25 cellular contexts compared by ENCODE assay signal in the genomic region with DNA sequence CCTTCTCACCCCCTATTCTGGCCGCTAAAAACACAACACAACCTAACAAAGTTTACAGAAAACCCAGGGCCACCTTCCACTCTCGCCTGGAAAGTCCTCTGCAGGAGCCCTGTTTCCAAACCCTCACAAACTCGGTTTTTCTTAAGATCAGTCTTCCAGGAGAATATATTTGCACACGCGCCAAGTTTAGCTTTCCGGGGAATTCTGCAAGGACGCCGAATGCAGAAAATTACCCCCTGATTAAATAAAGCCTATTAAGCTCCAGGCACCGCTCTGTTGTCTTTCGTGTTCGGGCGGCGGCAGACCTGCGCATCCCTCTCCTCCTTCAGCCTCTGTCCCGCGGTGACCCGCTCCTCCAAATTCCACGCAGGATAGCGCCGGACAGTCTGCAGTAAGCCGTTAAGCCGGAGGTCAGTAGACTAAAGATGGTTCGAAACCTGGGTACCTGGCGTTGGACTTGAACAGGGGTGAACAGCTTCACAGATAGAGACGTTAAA. TPM values are rescaled to one million over a fixed set of nuclear protein-coding genes. Genes with fewer than 3 reads are reported as not detected.
A peak's percentile ranks its signal among the peaks of the same experiment; 100 is the strongest.
DNase-seq lines count a peak whose midpoint lies in the region; ATAC-seq and TF ChIP-seq lines count a peak whose summit lies in the region.
"Had no signal": no experiment of that assay in that cellular context is flagged by ENCODE, and none has a peak within 500 bp of the region (broad histone marks: within the 10 kb centered on the region; RNA-seq: fewer than 3 reads in every experiment).

No MANE protein-coding gene starts in this region.

- H3K9me3 ChIP-seq in T-helper 17 cell (ENCODE audit: control insufficient read depth, low read length, poor library complexity, severe bottlenecking) (no peaks in the 10 kb centered on the region), hepatocyte (ENCODE audit: low read depth) (no peaks in the 10 kb centered on the region), gastroesophageal sphincter (no peaks in the 10 kb centered on the region)
- H3K9me3 ChIP-seq: adrenal gland, heart left ventricle, ovary, transverse colon had no signal

- H3K27me3 ChIP-seq in hepatocyte: peaks cover 89% of the 10 kb centered on the region
- peaks cover 100% of the 10 kb centered on the region for H3K27me3 ChIP-seq in gastroesophageal sphincter

- peak overlapping the region; percentile 62 for H3K27ac Mint-ChIP-seq in T-helper 17 cell
- H3K27ac Mint-ChIP-seq in progenitor cell of endocrine pancreas: peak overlapping the region; percentile 13
- H3K27ac Mint-ChIP-seq: activated CD8-positive, alpha-beta T cell treated with anti-CD3 and anti-CD28 coated beads for 36 hours; immature natural killer cell; T-helper 2 cell treated with Interferon-gamma antibody and Interleukin-4, amounts not matched to agents 5 μg/mL and 100 μg/mL, for 36 hours had no signal

- no peak overlapping the region for H2AFZ ChIP-seq in hepatocyte

- peak overlapping the region; percentile 87 for H3K4me2 ChIP-seq in hepatocyte

- TF ChIP-seq POLR2A in gastroesophageal sphincter (IDR thresholded peaks at IDR 0.05): no peak

- H3K79me2 ChIP-seq in hepatocyte: peaks cover 38% of the 10 kb centered on the region

- H3K4me1 ChIP-seq in hepatocyte (ENCODE audit: insufficient read depth): peaks cover 15% of the 10 kb centered on the region
- H3K4me1 ChIP-seq in gastroesophageal sphincter: peaks cover 0 to 73% (median 32%) of the 10 kb centered on the region in 3 donors

- H3K36me3 ChIP-seq in hepatocyte (replicated peaks; ENCODE audit: insufficient read depth, low read depth) (no peaks in the 10 kb centered on the region), gastroesophageal sphincter (peaks cover 0 to 10% of the 10 kb centered on the region in 2 donors)
- H3K36me3 ChIP-seq: ovary, transverse colon had no signal

- 14% methylated on average over 25 of the region's 25 CpGs for WGBS in hepatocyte (ENCODE audit: low lambda C conversion rate, missing lambda C conversion rate)
- 38 to 43% methylated on average over 6 to 7 of the region's 25 CpGs for WGBS in gastroesophageal sphincter (ENCODE audit: low coverage in 1 of 2), 2 donors

- peaks cover 11% of the 10 kb centered on the region for H4K20me1 ChIP-seq in hepatocyte (ENCODE audit: insufficient read depth, poor library complexity, severe bottlenecking)

- H3K27me3 Mint-ChIP-seq in T-helper 17 cell: peaks cover 63% of the 10 kb centered on the region
- H3K27me3 Mint-ChIP-seq in progenitor cell of endocrine pancreas: peaks cover 65% of the 10 kb centered on the region

- H3K4me3 ChIP-seq in hepatocyte: no peak overlapping the region
- no peak overlapping the region for H3K4me3 ChIP-seq in gastroesophageal sphincter
- H3K4me3 ChIP-seq: adrenal gland, ovary, transverse colon had no signal

- no peaks in the 10 kb centered on the region for H3K9me2 ChIP-seq in hepatocyte (replicated peaks; ENCODE audit: insufficient read depth)

- H3K27ac ChIP-seq in hepatocyte (peak overlapping the region; percentile 89), gastroesophageal sphincter (no peak overlapping the region)
- H3K27ac ChIP-seq: adrenal gland, heart left ventricle, ovary, transverse colon had no signal

- ATAC-seq in T-helper 17 cell: no peak
- ATAC-seq in gastroesophageal sphincter: no peak
- ATAC-seq: activated CD8-positive, alpha-beta T cell treated with anti-CD3 and anti-CD28 coated beads for 36 hours; heart left ventricle; HepG2; right cardiac atrium had no signal

- H3K36me3 Mint-ChIP-seq in T-helper 17 cell (ENCODE audit: low read depth) (peaks cover 4% of the 10 kb centered on the region), progenitor cell of endocrine pancreas (ENCODE audit: insufficient read depth) (no peaks in the 10 kb centered on the region)
- H3K36me3 Mint-ChIP-seq: immature natural killer cell had no signal

- no peak for TF ChIP-seq CTCF in hepatocyte (IDR thresholded peaks at IDR 0.05; ENCODE audit: poor library complexity)
- no peak for TF ChIP-seq CTCF in progenitor cell of endocrine pancreas (IDR thresholded peaks at IDR 0.05; ENCODE audit: unreplicated experiment)
- no peak for TF ChIP-seq CTCF in gastroesophageal sphincter (IDR thresholded peaks at IDR 0.05)

- DNase-seq in NCI-H1105 treated with DMSO at 0.1 percent for 48 hours (lab: John Stamatoyannopoulos, UW) (peak; percentile 50), NCI-H1105 (lab: John Stamatoyannopoulos, UW) (no peak), T-helper 17 cell (no peak), hepatocyte (ENCODE audit: low spot score) (no peak), progenitor cell of endocrine pancreas (ENCODE audit: low spot score, unreplicated experiment) (no peak), DMS153 (lab: John Stamatoyannopoulos, UW) (no peak), DMS53 (lab: John Stamatoyannopoulos, UW) (no peak)
- DNase-seq: 8988T; activated CD8-positive, alpha-beta T cell treated with anti-CD3 and anti-CD28 coated beads for 36 hours; activated gamma-delta T cell treated with Interleukin-2 at 50 U/mL for 16 hours; adrenal gland; dermis blood vessel endothelial cell; GOT3; immature natural killer cell; NCI-H1048; NCI-H1930; NCI-H446 treated with DMSO at 0.1 percent for 48 hours; ovary; right cardiac atrium; stimulated activated CD4-positive, alpha-beta T cell treated with anti-CD3 and anti-CD28 coated beads, Interleukin-15, amount 100 ng/mL, for 24 hours; transverse colon had no signal

- H3K4me3 Mint-ChIP-seq in T-helper 17 cell: peak overlapping the region; percentile 5
- no peak overlapping the region for H3K4me3 Mint-ChIP-seq in progenitor cell of endocrine pancreas (ENCODE audit: low read depth)
- H3K4me3 Mint-ChIP-seq: activated CD8-positive, alpha-beta T cell treated with anti-CD3 and anti-CD28 coated beads for 36 hours; T-helper 2 cell treated with Interferon-gamma antibody and Interleukin-4, amounts not matched to agents 5 μg/mL and 100 μg/mL, for 36 hours had no signal

- no peaks in the 10 kb centered on the region for H3K9me3 Mint-ChIP-seq in progenitor cell of endocrine pancreas (ENCODE audit: low read depth)
- H3K9me3 Mint-ChIP-seq: activated CD8-positive, alpha-beta T cell treated with anti-CD3 and anti-CD28 coated beads for 36 hours; T-helper 2 cell treated with Interferon-gamma antibody and Interleukin-4, amounts not matched to agents 5 μg/mL and 100 μg/mL, for 36 hours had no signal

- no peak for TF ChIP-seq EP300 in gastroesophageal sphincter (IDR thresholded peaks at IDR 0.05)

- H3K4me1 Mint-ChIP-seq in T-helper 17 cell (peaks cover 16% of the 10 kb centered on the region), progenitor cell of endocrine pancreas (ENCODE audit: low read depth) (peaks cover 8% of the 10 kb centered on the region)

RNA-seq across cellular contexts. Expression of a gene that starts 5.0 kb away (rescaled TPM):
- total RNA-seq in T-helper 17 cell (not detected), hepatocyte (25.4 and 25.7 TPM in 2 replicates), progenitor cell of endocrine pancreas (2.9 and 5.0 TPM in 2 replicates), gastroesophageal sphincter (1 to 10 TPM; 2.0 to 5.3 (median 2.4) TPM)
- polyA plus RNA-seq in hepatocyte: 22.9 and 30.4 TPM in 2 replicates
